Comparison of ENCODE assay signal across 1 cellular context in genomic region chr19:50489461-50490011, GRCh38.
TF ChIP-seq lines count a peak whose summit lies in the region.

No MANE protein-coding gene starts in this region.

TF ChIP-seq in H1, 55 proteins besides CTCF, POLR2A, EP300 and RAD21:
- no peak for TF ChIP-seq CBX5 (IDR thresholded peaks at IDR 0.05; ENCODE audit: low read depth, low read length)
